In the genomic region with DNA sequence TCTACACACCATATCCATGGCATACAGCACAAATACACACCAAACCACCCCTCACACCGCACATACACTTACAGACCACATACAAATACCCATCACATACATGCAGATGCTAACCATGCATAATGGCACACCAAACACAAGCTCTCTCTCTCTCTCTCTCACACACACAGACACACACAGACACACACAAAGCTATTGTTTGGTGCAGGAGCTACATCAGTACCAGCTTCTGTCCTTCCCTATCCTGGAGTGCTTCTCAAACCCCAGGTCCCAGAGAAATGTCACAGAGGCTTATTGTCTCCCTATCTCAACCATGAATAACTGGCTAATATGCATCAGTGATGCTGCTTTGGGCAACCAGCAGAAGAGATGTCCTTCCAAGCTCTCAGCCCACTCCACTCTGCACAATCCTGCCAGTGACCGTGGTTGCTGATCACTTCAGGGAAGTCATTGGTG, we compare ENCODE assay signal across 16 cellular contexts. TPM values are rescaled to one million over a fixed set of nuclear protein-coding genes. Genes with fewer than 3 reads are reported as not detected.
A peak's percentile ranks its signal among the peaks of the same experiment; 100 is the strongest.
DNase-seq lines count a peak whose midpoint lies in the region; ATAC-seq and TF ChIP-seq lines count a peak whose summit lies in the region.
"Had no signal": no experiment of that assay in that cellular context is flagged by ENCODE, and none has a peak within 500 bp of the region (broad histone marks: within the 10 kb centered on the region; RNA-seq: fewer than 3 reads in every experiment).

No MANE protein-coding gene starts in this region.

- 96% methylated on average over 2 of the region's 2 CpGs for WGBS in lung, 2 donors
- 84% methylated on average over 2 of the region's 2 CpGs for WGBS in suprapubic skin

- H3K27me3 ChIP-seq in lung (ENCODE audit: control insufficient read depth, insufficient read depth) (no peaks in the 10 kb centered on the region), suprapubic skin (no peaks in the 10 kb centered on the region)
- H3K27me3 ChIP-seq: cardiac muscle cell had no signal

- H3K4me1 ChIP-seq in lung (ENCODE audit: control insufficient read depth in 2 of 2, insufficient read depth in 2 of 2, low read length in 2 of 2) (peaks cover 2 to 9% of the 10 kb centered on the region in 2 donors), suprapubic skin (peaks cover 59% of the 10 kb centered on the region)

- DNase-seq in T-helper 2 cell treated with Interferon-gamma antibody and Interleukin-4, amounts not matched to agents 5 μg/mL and 100 μg/mL, for 36 hours (ENCODE audit: low spot score): no peak
- DNase-seq in T-helper 2 cell (no peak), anterior cingulate cortex (lab: John Stamatoyannopoulos, UW) (peak in 34 of 58 donors; percentile 13 to 88 (median 50)), lung (ENCODE audit: low spot score) (no peak), suprapubic skin (ENCODE audit: low spot score in 2 of 2) (peak in 1 of 2 donors; percentile 34)
- DNase-seq in naive thymus-derived CD8-positive, alpha-beta T cell: no peak
- DNase-seq: activated CD4-positive, alpha-beta T cell treated with anti-CD3 and anti-CD28 coated beads for 1 hour; activated CD8-positive, alpha-beta memory T cell treated with anti-CD3 and anti-CD28 coated beads, Interleukin-2, amount 50 U/mL, for 48 hours; activated naive CD4-positive, alpha-beta T cell treated with anti-CD3 and anti-CD28 coated beads for 36 hours; H9; naive B cell; NCI-H2081; retina had no signal

- TF ChIP-seq POLR2A in suprapubic skin (IDR thresholded peaks at IDR 0.05): no peak

- no peaks in the 10 kb centered on the region for H3K9me3 Mint-ChIP-seq in T-helper 2 cell treated with Interferon-gamma antibody and Interleukin-4, amounts not matched to agents 5 μg/mL and 100 μg/mL, for 36 hours
- H3K9me3 Mint-ChIP-seq in naive thymus-derived CD8-positive, alpha-beta T cell: no peaks in the 10 kb centered on the region
- H3K9me3 Mint-ChIP-seq: activated naive CD4-positive, alpha-beta T cell treated with anti-CD3 and anti-CD28 coated beads for 36 hours; H9; naive B cell had no signal

- no peak for TF ChIP-seq EP300 in suprapubic skin (IDR thresholded peaks at IDR 0.05)

- H3K4me3 ChIP-seq in lung: no peak overlapping the region
- no peak overlapping the region for H3K4me3 ChIP-seq in suprapubic skin
- H3K4me3 ChIP-seq: cardiac muscle cell had no signal

- peak overlapping the region; percentile 1 for H3K27ac Mint-ChIP-seq in T-helper 2 cell treated with Interferon-gamma antibody and Interleukin-4, amounts not matched to agents 5 μg/mL and 100 μg/mL, for 36 hours
- peak overlapping the region in 3 of 10 donors; percentile 41 to 73 (median 53) for H3K27ac Mint-ChIP-seq in naive thymus-derived CD8-positive, alpha-beta T cell
- H3K27ac Mint-ChIP-seq: activated naive CD4-positive, alpha-beta T cell treated with anti-CD3 and anti-CD28 coated beads for 36 hours; H9 had no signal

- H3K27ac ChIP-seq in lung (ENCODE audit: low read depth in 1 of 2, low read length in 1 of 2): peak overlapping the region; percentile 2 to 41
- peak overlapping the region; percentile 75 for H3K27ac ChIP-seq in suprapubic skin
- H3K27ac ChIP-seq: cardiac muscle cell had no signal

- H3K36me3 ChIP-seq in lung (ENCODE audit: control insufficient read depth in 2 of 2, insufficient read depth in 2 of 2, low read length in 2 of 2) (no peaks in the 10 kb centered on the region), suprapubic skin (no peaks in the 10 kb centered on the region)
- H3K36me3 ChIP-seq: cardiac muscle cell had no signal

- H3K4me1 Mint-ChIP-seq in T-helper 2 cell treated with Interferon-gamma antibody and Interleukin-4, amounts not matched to agents 5 μg/mL and 100 μg/mL, for 36 hours (ENCODE audit: low read depth): peaks cover 21% of the 10 kb centered on the region
- H3K4me1 Mint-ChIP-seq in naive thymus-derived CD8-positive, alpha-beta T cell: peaks cover 11 to 28% (median 21%) of the 10 kb centered on the region in 4 donors

- H3K36me3 Mint-ChIP-seq in T-helper 2 cell treated with Interferon-gamma antibody and Interleukin-4, amounts not matched to agents 5 μg/mL and 100 μg/mL, for 36 hours (ENCODE audit: low read depth): no peaks in the 10 kb centered on the region
- H3K36me3 Mint-ChIP-seq in naive thymus-derived CD8-positive, alpha-beta T cell: no peaks in the 10 kb centered on the region
- H3K36me3 Mint-ChIP-seq: naive B cell had no signal

- ATAC-seq in lung (ENCODE audit: insufficient read depth, low FRiP score): no peak
- ATAC-seq in GM21526 (IDR thresholded peaks at IDR 0.05; ENCODE audit: low FRiP score, unreplicated experiment): no peak
- no peak for ATAC-seq in naive thymus-derived CD8-positive, alpha-beta T cell
- no peak for ATAC-seq in HG02571 (IDR thresholded peaks at IDR 0.05; ENCODE audit: unreplicated experiment)

- TF ChIP-seq CTCF in lung (IDR thresholded peaks at IDR 0.05; ENCODE audit: control extremely low read depth, extremely low read depth): no peak
- TF ChIP-seq CTCF in suprapubic skin (IDR thresholded peaks at IDR 0.05): no peak

- no peak overlapping the region for H3K4me3 Mint-ChIP-seq in T-helper 2 cell treated with Interferon-gamma antibody and Interleukin-4, amounts not matched to agents 5 μg/mL and 100 μg/mL, for 36 hours
- H3K4me3 Mint-ChIP-seq in naive thymus-derived CD8-positive, alpha-beta T cell: no peak overlapping the region
- H3K4me3 Mint-ChIP-seq: activated naive CD4-positive, alpha-beta T cell treated with anti-CD3 and anti-CD28 coated beads for 36 hours; H9; naive B cell had no signal

- POLR2A ChIA-PET in naive thymus-derived CD8-positive, alpha-beta T cell (lab: Charles Lee): no interaction called here

- peaks cover 14% of the 10 kb centered on the region for H3K27me3 Mint-ChIP-seq in T-helper 2 cell treated with Interferon-gamma antibody and Interleukin-4, amounts not matched to agents 5 μg/mL and 100 μg/mL, for 36 hours (ENCODE audit: low read depth)
- peaks cover 0 to 3% (median 0%) of the 10 kb centered on the region in 5 donors for H3K27me3 Mint-ChIP-seq in naive thymus-derived CD8-positive, alpha-beta T cell

- H3K9me3 ChIP-seq in lung (ENCODE audit: control insufficient read depth in 2 of 2, insufficient read depth in 1 of 2, low read length in 1 of 2) (peaks cover 0 to 2% of the 10 kb centered on the region in 2 donors), suprapubic skin (no peaks in the 10 kb centered on the region)

RNA-seq across cellular contexts. Expression of a gene that starts 36.5 kb away (rescaled TPM):
- total RNA-seq in lung (100 to 1,000 TPM in 1 of 2 donors, 10 to 100 TPM in 1; 71.1 to 149 TPM), suprapubic skin (10 to 100 TPM in 3 of 4 donors, 1 to 10 TPM in 1; 9.5 to 17.8 (median 14.8) TPM)
- polyA plus RNA-seq in lung: 10 to 100 TPM; 31.1 to 57.7 TPM
- 10 to 100 TPM; 42.1 to 44.1 TPM for total RNA-seq in naive thymus-derived CD8-positive, alpha-beta T cell
- polyA plus RNA-seq in naive thymus-derived CD8-positive, alpha-beta T cell: 10 to 100 TPM; 17.1 to 23.8 (median 17.3) TPM

Comparison
In these comparisons a context has a peak if more than half of its experiments do, and no peak if none do; other contexts are left out.
1. DNase-seq: peak in anterior cingulate cortex (34 of 58); none in T-helper 2 cell treated with Interferon-gamma antibody and Interleukin-4, amounts not matched to agents 5 μg/mL and 100 μg/mL, for 36 hours (single experiment), T-helper 2 cell (0 of 5), lung (single experiment) and naive thymus-derived CD8-positive, alpha-beta T cell (0 of 10).